In genomic region chr4:6647169-6647568, GRCh38 we compare ENCODE assay signal across 23 cellular contexts. TPM values are rescaled to one million over a fixed set of nuclear protein-coding genes. Genes with fewer than 3 reads are reported as not detected.
"Had no signal": no experiment of that assay in that cellular context is flagged by ENCODE, and none has a peak within 500 bp of the region (broad histone marks: within the 10 kb centered on the region; RNA-seq: fewer than 3 reads in every experiment).

No MANE protein-coding gene starts in this region.

- DNase-seq: activated CD4-positive, alpha-beta T cell treated with anti-CD3 and anti-CD28 coated beads, Interleukin-2, amount 10 ng/mL, durations not matched to agents 24 days and 14 days; activated CD4-positive, alpha-beta T cell treated with anti-CD3 and anti-CD28 coated beads, Interleukin-2, amount 50 U/mL, for 48 hours; activated CD4-positive, CD25-positive, alpha-beta regulatory T cell treated with anti-CD3 and anti-CD28 coated beads, Interleukin-2, amount 50 U/mL, for 72 hours; activated CD8-positive, alpha-beta memory T cell treated with anti-CD3 and anti-CD28 coated beads, Interleukin-2, amount 10 ng/mL, durations not matched to agents 7 days and 5 days; activated T-cell treated with anti-CD3 and anti-CD28 coated beads, Interleukin-2, amount 50 U/mL, for 4 hours; brain microvascular endothelial cell; cerebellar nuclear complex; Karpas-422; MM.1S; NCI-H1105; NCI-H1436; NCI-H1694 treated with DMSO at 0.1 percent for 48 hours; NCI-H2029 treated with DMSO at 0.1 percent for 48 hours; NCI-H524; PC-3; SW 1271 had no signal

- H3K27ac Mint-ChIP-seq: activated CD4-positive, alpha-beta T cell treated with anti-CD3 and anti-CD28 coated beads, Interleukin-2, amount 10 ng/mL, durations not matched to agents 24 days and 14 days; activated CD8-positive, alpha-beta memory T cell treated with anti-CD3 and anti-CD28 coated beads, Interleukin-2, amount 10 ng/mL, durations not matched to agents 7 days and 5 days had no signal

- H3K4me3 ChIP-seq: cardiac muscle cell, SJSA1 had no signal

- H3K9me3 ChIP-seq: SJSA1 had no signal

- H3K27ac ChIP-seq: brain microvascular endothelial cell, cardiac muscle cell, SJSA1 had no signal

- H3K4me3 Mint-ChIP-seq: activated CD4-positive, alpha-beta T cell treated with anti-CD3 and anti-CD28 coated beads, Interleukin-2, amount 10 ng/mL, durations not matched to agents 24 days and 14 days; activated CD8-positive, alpha-beta memory T cell treated with anti-CD3 and anti-CD28 coated beads, Interleukin-2, amount 10 ng/mL, durations not matched to agents 7 days and 5 days; activated T-cell treated with anti-CD3 and anti-CD28 coated beads, Interleukin-2, amount 50 U/mL, for 4 hours; activated T-helper 17 cell treated with anti-CD3 and anti-CD28 coated beads, Interleukin-2, amount 50 U/mL, for 72 hours had no signal

- H3K27me3 Mint-ChIP-seq: activated CD4-positive, alpha-beta T cell treated with anti-CD3 and anti-CD28 coated beads, Interleukin-2, amount 10 ng/mL, durations not matched to agents 24 days and 14 days; activated CD8-positive, alpha-beta memory T cell treated with anti-CD3 and anti-CD28 coated beads, Interleukin-2, amount 10 ng/mL, durations not matched to agents 7 days and 5 days; activated T-helper 17 cell treated with anti-CD3 and anti-CD28 coated beads, Interleukin-2, amount 50 U/mL, for 72 hours had no signal

- H3K27me3 ChIP-seq: brain microvascular endothelial cell, cardiac muscle cell, SJSA1 had no signal

- FAIRE-seq: colon, RCC 7860 had no signal

- H3K9me3 Mint-ChIP-seq: activated CD4-positive, alpha-beta T cell treated with anti-CD3 and anti-CD28 coated beads, Interleukin-2, amount 10 ng/mL, durations not matched to agents 24 days and 14 days; activated naive CD4-positive, alpha-beta T cell treated with anti-CD3 and anti-CD28 coated beads, Interleukin-2, amount 50 U/mL, for 72 hours; activated T-cell treated with anti-CD3 and anti-CD28 coated beads, Interleukin-2, amount 50 U/mL, for 4 hours; activated T-helper 17 cell treated with anti-CD3 and anti-CD28 coated beads, Interleukin-2, amount 50 U/mL, for 72 hours had no signal

- ATAC-seq: activated CD8-positive, alpha-beta memory T cell treated with anti-CD3 and anti-CD28 coated beads, Interleukin-2, amount 10 ng/mL, durations not matched to agents 7 days and 5 days; activated naive CD4-positive, alpha-beta T cell treated with anti-CD3 and anti-CD28 coated beads, Interleukin-2, amount 50 U/mL, for 72 hours; activated T-cell treated with anti-CD3 and anti-CD28 coated beads, Interleukin-2, amount 50 U/mL, for 4 hours; activated T-helper 17 cell treated with anti-CD3 and anti-CD28 coated beads, Interleukin-2, amount 50 U/mL, for 72 hours; PC-3; SK-N-SH treated with all-trans-retinoic acid at 6 μM for 48 hours had no signal

RNA-seq across cellular contexts. Expression of gene S100P, which starts 46.5 kb away (rescaled TPM):
- total RNA-seq: cardiac muscle cell, SJSA1 had no signal
- polyA plus RNA-seq: cardiac muscle cell had no signal
